19 cellular contexts compared by ENCODE assay signal in genomic region chr3:47485812-47486211, GRCh38. TPM values are rescaled to one million over a fixed set of nuclear protein-coding genes. Genes with fewer than 3 reads are reported as not detected.
DNase-seq lines count a peak whose midpoint lies in the region; FAIRE-seq and TF ChIP-seq lines count a peak whose summit lies in the region.
"Had no signal": no experiment of that assay in that cellular context is flagged by ENCODE, and none has a peak within 500 bp of the region (broad histone marks: within the 10 kb centered on the region; RNA-seq: fewer than 3 reads in every experiment).

No MANE protein-coding gene starts in this region.

- H4K91ac ChIP-seq in H1 (replicated peaks; ENCODE audit: insufficient read length, low read length) (no peak overlapping the region), trophoblast cell (ENCODE audit: low read depth, low read length) (no peak overlapping the region)

- H4K5ac ChIP-seq in H1 (ENCODE audit: insufficient read length, low read depth, low read length) = no peak overlapping the region

- H4K20me1 ChIP-seq in H1 (replicated peaks in 1 of 2; ENCODE audit: control insufficient read depth in 1 of 2, insufficient read depth in 2 of 2, low read length in 2 of 2) = no peaks in the 10 kb centered on the region
- H4K20me1 ChIP-seq: BLaER1 treated with 17β-estradiol and CSF1 and Interleukin-3, amounts not matched to agents 10 nM and 100 nM had no signal

- H4K8ac ChIP-seq in H1 (ENCODE audit: extremely low read depth, insufficient read depth, low read length) = no peak overlapping the region
- H4K8ac ChIP-seq in trophoblast cell (ENCODE audit: low read depth, low read length) = no peak overlapping the region

- H3K14ac ChIP-seq in H1 (ENCODE audit: insufficient read length) = no peak overlapping the region
- no peak overlapping the region for H3K14ac ChIP-seq in trophoblast cell (ENCODE audit: low read length)

- no peak for TF ChIP-seq EP300 in H1 (IDR thresholded peaks at IDR 0.05; ENCODE audit: borderline replicate concordance in 1 of 2, low read depth in 2 of 2, low read length in 2 of 2)

- H3K56ac ChIP-seq in H1 (replicated peaks; ENCODE audit: insufficient read length, low read depth, low read length) = no peak overlapping the region

- H3K36me3 ChIP-seq in H1 (ENCODE audit: control insufficient read depth in 2 of 4, insufficient read depth in 4 of 4, low read length in 3 of 4) (no peaks in the 10 kb centered on the region; a peak in 1 of 8 replicates), trophoblast cell (ENCODE audit: control insufficient read depth in 1 of 2, insufficient read depth in 2 of 2, low read length in 2 of 2) (peaks cover 2 to 5% of the 10 kb centered on the region in 2 experiments)
- H3K36me3 ChIP-seq: Peyer's patch had no signal

- TF ChIP-seq CTCF in AG04450 (IDR thresholded peaks at IDR 0.05; ENCODE audit: low read depth, low read length) = no peak
- no peak for TF ChIP-seq CTCF in H1 (IDR thresholded peaks at IDR 0.05; ENCODE audit: control extremely low read depth in 1 of 3, insufficient read depth in 1 of 3, low read depth in 1 of 3, low read length in 3 of 3)
- no peak for TF ChIP-seq CTCF in coronary artery (IDR thresholded peaks at IDR 0.05)

- no peak overlapping the region for H2AK5ac ChIP-seq in H1 (ENCODE audit: low read depth, low read length)
- H2AK5ac ChIP-seq in trophoblast cell (ENCODE audit: low read length) = no peak overlapping the region

- POLR2A ChIA-PET in AG04450 (lab: Yijun Ruan, JAX) (no interaction called here), H1 (lab: Charles Lee; ENCODE audit: partially characterized antibody) (interaction anchor here (3.0 to 5.1 kb wide), 2 partner anchors 10 to 14 kb away, joined by 13 to 23 read pairs; no protein-coding TSS in a partner anchor)

- H3K4ac ChIP-seq in H1 (replicated peaks; ENCODE audit: insufficient read length, low read depth, low read length) (no peak overlapping the region), trophoblast cell (ENCODE audit: low read depth, low read length) (no peak overlapping the region)

- H2BK120ac ChIP-seq in H1 (replicated peaks; ENCODE audit: low read depth, low read length) (no peak overlapping the region), trophoblast cell (ENCODE audit: insufficient read depth, low read length, poor library complexity) (no peak overlapping the region)

- 99% methylated on average over 3 of the region's 3 CpGs; no CpG with 5 or more reads in 1 of the 2 experiments for WGBS in H1 (ENCODE audit: extremely low coverage in 1 of 2, insufficient coverage in 1 of 2, insufficient read length in 1 of 2, insufficient replicate concordance in 2 of 2, low coverage in 1 of 2, low lambda C conversion rate in 2 of 2, missing lambda C conversion rate in 1 of 2), 2 experiments
- no CpG with 5 or more reads among the region's 3 CpGs for WGBS in trophoblast cell (ENCODE audit: extremely low coverage, insufficient coverage, insufficient read length)

- TF ChIP-seq POLR2A in H1 (IDR thresholded peaks at IDR 0.05; ENCODE audit: control extremely low read depth in 1 of 2, low read depth in 2 of 2, low read length in 2 of 2) = no peak

- H2BK15ac ChIP-seq in H1 (ENCODE audit: low read length) = no peak overlapping the region

- no peaks in the 10 kb centered on the region for H3K79me2 ChIP-seq in H1 (ENCODE audit: control insufficient read depth in 1 of 2, insufficient read depth in 2 of 2, low read length in 2 of 2)
- H3K79me2 ChIP-seq in trophoblast cell (ENCODE audit: control insufficient read depth, insufficient read depth, low read length, poor library complexity) = no peaks in the 10 kb centered on the region

- H2BK5ac ChIP-seq in H1 (ENCODE audit: low read depth, low read length) (no peak overlapping the region), trophoblast cell (ENCODE audit: low read depth, low read length, poor library complexity) (no peak overlapping the region)

- no peak overlapping the region for H2BK20ac ChIP-seq in H1 (ENCODE audit: low read length)

- TF ChIP-seq RAD21 in H1 (IDR thresholded peaks at IDR 0.05 in 1 of 2, conservative IDR thresholded peaks at IDR 0.05 in 1 of 2; ENCODE audit: low read depth in 2 of 2, low read length in 2 of 2) = no peak

- H3K27me3 ChIP-seq in AG04450 (ENCODE audit: control insufficient read depth, insufficient read depth, low read length) (no peaks in the 10 kb centered on the region), H1 (replicated peaks in 1 of 4; ENCODE audit: control insufficient read depth in 3 of 4, extremely low read depth in 1 of 4, insufficient read depth in 3 of 4, low read length in 3 of 4) (no peaks in the 10 kb centered on the region), trophoblast cell (ENCODE audit: insufficient read depth, low read length) (no peaks in the 10 kb centered on the region)
- H3K27me3 ChIP-seq: BLaER1 treated with 17β-estradiol and CSF1 and Interleukin-3, amounts not matched to agents 10 nM and 100 nM; Peyer's patch had no signal

- H3K27me3 Mint-ChIP-seq in activated naive CD4-positive, alpha-beta T cell treated with anti-CD3 and anti-CD28 coated beads for 36 hours (ENCODE audit: low read depth) = no peaks in the 10 kb centered on the region
- H3K27me3 Mint-ChIP-seq: CD8-positive, alpha-beta memory T cell had no signal

- no peaks in the 10 kb centered on the region for H3K23me2 ChIP-seq in H1 (ENCODE audit: low read depth, low read length)

- H3K4me1 ChIP-seq in H1 (replicated peaks in 1 of 4; ENCODE audit: control insufficient read depth in 3 of 4, insufficient read depth in 4 of 4, low read length in 3 of 4) (peaks cover 2 to 7% (median 4%) of the 10 kb centered on the region in 4 experiments; a peak in 4 of 7 replicates), trophoblast cell (ENCODE audit: control insufficient read depth in 1 of 2, insufficient read depth in 2 of 2, low read length in 2 of 2) (no peaks in the 10 kb centered on the region)
- H3K4me1 ChIP-seq: Peyer's patch had no signal

- no peak overlapping the region for H3K9ac ChIP-seq in H1 (replicated peaks in 1 of 4; ENCODE audit: extremely low read depth in 1 of 4, low read depth in 3 of 4, low read length in 3 of 4)
- no peak overlapping the region for H3K9ac ChIP-seq in trophoblast cell (ENCODE audit: low read length)
- H3K9ac ChIP-seq: BLaER1 treated with 17β-estradiol and CSF1 and Interleukin-3, amounts not matched to agents 10 nM and 100 nM had no signal

- H3K18ac ChIP-seq in H1 (ENCODE audit: extremely low read depth, low read length) (no peak overlapping the region), trophoblast cell (ENCODE audit: low read length) (no peak overlapping the region)

- no peak overlapping the region for H3K23ac ChIP-seq in H1 (ENCODE audit: insufficient read length)
- no peak overlapping the region for H3K23ac ChIP-seq in trophoblast cell (ENCODE audit: low read length)

- H3K79me1 ChIP-seq in H1 (ENCODE audit: low read depth, low read length) (no peaks in the 10 kb centered on the region), trophoblast cell (ENCODE audit: low read length) (no peaks in the 10 kb centered on the region)

- H2BK12ac ChIP-seq in H1 (ENCODE audit: low read depth, low read length) (0 out of 2 replicates have a peak overlapping the region, but pooled peaks have one; percentile 10), trophoblast cell (ENCODE audit: low read length) (no peak overlapping the region)

- no peak overlapping the region for H3K4me2 ChIP-seq in H1 (ENCODE audit: insufficient read depth in 1 of 2, low read depth in 2 of 2, low read length in 2 of 2)
- no peak overlapping the region for H3K4me2 ChIP-seq in trophoblast cell (ENCODE audit: low read length)
- H3K4me2 ChIP-seq: BLaER1 treated with 17β-estradiol and CSF1 and Interleukin-3, amounts not matched to agents 10 nM and 100 nM had no signal

- H3K9me3 Mint-ChIP-seq in activated naive CD4-positive, alpha-beta T cell treated with anti-CD3 and anti-CD28 coated beads for 36 hours = no peaks in the 10 kb centered on the region
- H3K9me3 Mint-ChIP-seq: CD8-positive, alpha-beta memory T cell had no signal

- no peak overlapping the region for H3K27ac Mint-ChIP-seq in activated naive CD4-positive, alpha-beta T cell treated with anti-CD3 and anti-CD28 coated beads for 36 hours

- peak overlapping the region; percentile 51 for H4K12ac ChIP-seq in trophoblast cell (ENCODE audit: low read depth, low read length)

- DNase-seq in AG04450 (ENCODE audit: low read depth, low spot score) (peak; percentile 16), LHCN-M2 (ENCODE audit: low read depth) (peak; percentile 51), H1 (ENCODE audit: low read depth in 1 of 2, low spot score in 2 of 2) (no peak), trophoblast cell (no peak), NCI-H510A (lab: John Stamatoyannopoulos, UW) (no peak), coronary artery (ENCODE audit: low spot score) (no peak), ecto neural progenitor cell (ENCODE audit: low spot score) (no peak)
- no peak for DNase-seq in activated naive CD4-positive, alpha-beta T cell treated with anti-CD3 and anti-CD28 coated beads for 36 hours
- DNase-seq: 8988T; CD8-positive, alpha-beta memory T cell; DMS79; NCI-H1092; NCI-H146; NCI-H2081 treated with DMSO at 0.1 percent for 48 hours; NCI-H524 treated with DMSO at 0.1 percent for 48 hours; Peyer's patch had no signal

- CTCF ChIA-PET in AG04450 (lab: Charles Lee) (interaction anchor here (1.1 kb wide), 1 partner anchor 8 kb away, joined by 3 read pairs; no protein-coding TSS in a partner anchor), H1 (lab: Charles Lee; ENCODE audit: partially characterized antibody) (interaction anchor here (1.1 to 1.7 kb wide), 2 partner anchors 9 to 14 kb away, joined by 4 read pairs; no protein-coding TSS in a partner anchor)
- CTCF ChIA-PET in activated naive CD4-positive, alpha-beta T cell treated with anti-CD3 and anti-CD28 coated beads for 36 hours (lab: Charles Lee) = interaction anchor here (0.8 kb wide), 1 partner anchor 10 kb away, joined by 7 read pairs; no protein-coding TSS in a partner anchor

- no peak overlapping the region for H3K4me3 Mint-ChIP-seq in activated naive CD4-positive, alpha-beta T cell treated with anti-CD3 and anti-CD28 coated beads for 36 hours

- H3K4me3 ChIP-seq in AG04450 (ENCODE audit: low read depth, low read length) (no peak overlapping the region), H1 (ENCODE audit: extremely low read depth in 1 of 4, insufficient read depth in 2 of 4, low read depth in 3 of 4, low read length in 4 of 4) (no peak overlapping the region), trophoblast cell (ENCODE audit: low read depth, low read length) (no peak overlapping the region), coronary artery (no peak overlapping the region)
- H3K4me3 ChIP-seq: BLaER1 treated with 17β-estradiol and CSF1 and Interleukin-3, amounts not matched to agents 10 nM and 100 nM; Peyer's patch had no signal

- H3K9me3 ChIP-seq in AG04450 (ENCODE audit: control insufficient read depth, insufficient read depth, low read length) (no peaks in the 10 kb centered on the region), H1 (ENCODE audit: insufficient read depth in 2 of 2, low read depth in 1 of 2, low read length in 1 of 2) (no peaks in the 10 kb centered on the region), trophoblast cell (ENCODE audit: insufficient read depth, low read depth, low read length) (no peaks in the 10 kb centered on the region)
- H3K9me3 ChIP-seq: Peyer's patch had no signal

- H3K4me1 Mint-ChIP-seq in activated naive CD4-positive, alpha-beta T cell treated with anti-CD3 and anti-CD28 coated beads for 36 hours (ENCODE audit: low read depth) = no peaks in the 10 kb centered on the region
- H3K4me1 Mint-ChIP-seq: CD8-positive, alpha-beta memory T cell had no signal

- peaks cover 1% of the 10 kb centered on the region for H3K36me3 Mint-ChIP-seq in activated naive CD4-positive, alpha-beta T cell treated with anti-CD3 and anti-CD28 coated beads for 36 hours (ENCODE audit: low read depth)

- intact Hi-C loops in activated naive CD4-positive, alpha-beta T cell treated with anti-CD3 and anti-CD28 coated beads for 36 hours (cut with micrococcal nuclease) = no loop called here

- H3K27ac ChIP-seq in AG04450 (ENCODE audit: low read depth, low read length) (no peak overlapping the region), H1 (ENCODE audit: low read depth, low read length) (no peak overlapping the region), trophoblast cell (ENCODE audit: low read depth, low read length) (no peak overlapping the region), coronary artery (no peak overlapping the region)
- H3K27ac ChIP-seq: BLaER1 treated with 17β-estradiol and CSF1 and Interleukin-3, amounts not matched to agents 10 nM and 100 nM; Peyer's patch had no signal

- FAIRE-seq in H1 (lab: Jason Lieb, UNC) = no peak
- FAIRE-seq: D721Med, H54 had no signal

- H2AFZ ChIP-seq in H1 (ENCODE audit: low read length) = no peak overlapping the region
- no peak overlapping the region for H2AFZ ChIP-seq in trophoblast cell (ENCODE audit: insufficient read depth, low read length, poor library complexity)

RNA-seq across cellular contexts. Expression of gene SCAP, which starts 10.1 kb away (rescaled TPM):
- 17.0 and 22.9 TPM in 2 replicates for polyA plus RNA-seq in AG04450 (2011; rRNA removed)
- 42.9 and 46.3 TPM in 2 replicates for polyA minus RNA-seq in AG04450 (2011; rRNA and poly(A)+ RNA removed)
- total RNA-seq in LHCN-M2 (2014; rRNA removed) = 66.5 and 71.1 TPM in 2 replicates
- 33.7 TPM for polyA plus RNA-seq in LHCN-M2 (2012)
- 110 and 114 TPM in 2 replicates for total RNA-seq in H1 (2021; fragmentation: NEBNext Ultra II Directional; extraction: Animal tissue kit (Norgen Biotek cat#: 25700))
- 74.0 and 103 TPM in 2 replicates for polyA plus RNA-seq in H1 (2011; rRNA removed)
- polyA plus RNA-seq in H1 (2011; cell fraction: cytosol; rRNA removed) = 54.6 TPM
- polyA plus RNA-seq in H1 (2011; cell fraction: nucleus; rRNA removed) = 199 TPM
- 90.9 to 110 TPM (median 102 TPM) in 4 replicates for polyA plus RNA-seq in H1 (2012, experiment 1 of 2)
- 93.2 TPM for polyA plus RNA-seq in H1 (2012, experiment 2 of 2)
- polyA plus RNA-seq in H1 (2013, experiment 1 of 2) = 90.5 TPM
- polyA plus RNA-seq in H1 (2013, experiment 2 of 2) = 93.1 TPM
- 153 and 157 TPM in 2 replicates for polyA minus RNA-seq in H1 (2011; rRNA and poly(A)+ RNA removed)
- polyA minus RNA-seq in H1 (2011; cell fraction: cytosol; rRNA and poly(A)+ RNA removed) = 108 TPM
- 97.7 TPM for polyA minus RNA-seq in H1 (2011; cell fraction: nucleus; rRNA and poly(A)+ RNA removed)
- 33.3 and 34.4 TPM in 2 replicates for polyA plus RNA-seq in trophoblast cell (2013)
- 10 to 100 TPM; 31.6 to 34.7 TPM for total RNA-seq in activated naive CD4-positive, alpha-beta T cell treated with anti-CD3 and anti-CD28 coated beads for 36 hours

RNA-seq across cellular contexts. Expression of gene ELP6, which starts 27.7 kb away (rescaled TPM):
- polyA plus RNA-seq in AG04450 (2011; rRNA removed) (40.0 and 46.6 TPM in 2 replicates), H1 (2011; rRNA removed) (78.5 and 78.7 TPM in 2 replicates)
- 31.1 and 39.0 TPM in 2 replicates for polyA minus RNA-seq in AG04450 (2011; rRNA and poly(A)+ RNA removed)
- total RNA-seq in LHCN-M2 (2014; rRNA removed) = 40.8 and 46.7 TPM in 2 replicates
- polyA plus RNA-seq in LHCN-M2 (2012) = 48.6 TPM
- total RNA-seq in H1 (2021; fragmentation: NEBNext Ultra II Directional; extraction: Animal tissue kit (Norgen Biotek cat#: 25700)) = 49.6 and 51.1 TPM in 2 replicates
- polyA plus RNA-seq in H1 (2011; cell fraction: cytosol; rRNA removed) = 108 TPM
- 65.9 TPM for polyA plus RNA-seq in H1 (2011; cell fraction: nucleus; rRNA removed)
- polyA plus RNA-seq in H1 (2012, experiment 1 of 2) = 45.7 to 73.3 TPM (median 64.5 TPM) in 4 replicates
- 58.5 TPM for polyA plus RNA-seq in H1 (2012, experiment 2 of 2)
- 33.6 TPM for polyA plus RNA-seq in H1 (2013, experiment 1 of 2)
- polyA plus RNA-seq in H1 (2013, experiment 2 of 2) = 35.0 TPM
- 78.1 and 89.9 TPM in 2 replicates for polyA minus RNA-seq in H1 (2011; rRNA and poly(A)+ RNA removed)
- 33.2 TPM for polyA minus RNA-seq in H1 (2011; cell fraction: cytosol; rRNA and poly(A)+ RNA removed)
- polyA minus RNA-seq in H1 (2011; cell fraction: nucleus; rRNA and poly(A)+ RNA removed) = 71.8 TPM
- polyA plus RNA-seq in trophoblast cell (2013) = 17.1 and 18.9 TPM in 2 replicates
- total RNA-seq in activated naive CD4-positive, alpha-beta T cell treated with anti-CD3 and anti-CD28 coated beads for 36 hours = 10 to 100 TPM; 32.7 to 33.1 TPM

Comparison
In these comparisons a context has a peak if more than half of its experiments do, and no peak if none do; other contexts are left out.
1. DNase-seq: peak in AG04450 (single experiment) and LHCN-M2 (single experiment); none in H1 (0 of 2), trophoblast cell (0 of 2), activated naive CD4-positive, alpha-beta T cell treated with anti-CD3 and anti-CD28 coated beads for 36 hours (single experiment), NCI-H510A (single experiment), coronary artery (single experiment) and ecto neural progenitor cell (single experiment).